In genomic region chr11:128848815-128849455, GRCh38 we compare ENCODE assay signal across 9 cellular contexts. TPM values are rescaled to one million over a fixed set of nuclear protein-coding genes. Genes with fewer than 3 reads are reported as not detected.
A peak's percentile ranks its signal among the peaks of the same experiment; 100 is the strongest.
DNase-seq lines count a peak whose midpoint lies in the region; ATAC-seq, FAIRE-seq and TF ChIP-seq lines count a peak whose summit lies in the region.
"Had no signal": no experiment of that assay in that cellular context is flagged by ENCODE, and none has a peak within 500 bp of the region (broad histone marks: within the 10 kb centered on the region; RNA-seq: fewer than 3 reads in every experiment).

No MANE protein-coding gene starts in this region.

- DNase-seq in GM12892 (ENCODE audit: insufficient read length) (peak; percentile 60), HEK293T (ENCODE audit: extremely low spot score) (peak; percentile 85), MV-4-11 (lab: John Stamatoyannopoulos, UW) (peak; percentile 27), neural crest cell (ENCODE audit: low read depth, low spot score) (peak; percentile 78), middle frontal gyrus (ENCODE audit: extremely low spot score, low spot score) (no peak), Ammon's horn (ENCODE audit: low spot score) (no peak)
- peak; percentile 52 to 60 for DNase-seq in activated CD4-positive, alpha-beta T cell treated with anti-CD3 and anti-CD28 coated beads, Interleukin-2, amount 50 U/mL, for 4 hours
- peak; percentile 64 to 72 (median 66) for DNase-seq in effector memory CD8-positive, alpha-beta T cell

- FAIRE-seq in GM12892 (lab: Jason Lieb, UNC) = peak; percentile 91
- FAIRE-seq: colon had no signal

- H3K9me3 Mint-ChIP-seq in effector memory CD8-positive, alpha-beta T cell = no peaks in the 10 kb centered on the region
- H3K9me3 Mint-ChIP-seq in neural crest cell = no peaks in the 10 kb centered on the region

- POLR2A ChIA-PET in HEK293T (lab: Yijun Ruan, JAX) = no interaction called here

- TF ChIP-seq CTCF in neural crest cell (conservative IDR thresholded peaks at IDR 0.05) = peak; percentile 72

- H3K27me3 Mint-ChIP-seq in effector memory CD8-positive, alpha-beta T cell = no peaks in the 10 kb centered on the region
- H3K27me3 Mint-ChIP-seq in neural crest cell (ENCODE audit: low read depth) = no peaks in the 10 kb centered on the region

- H3K4me1 Mint-ChIP-seq in effector memory CD8-positive, alpha-beta T cell (ENCODE audit: low read depth in 2 of 2) = peaks cover 12 to 13% of the 10 kb centered on the region in 2 donors
- peaks cover 5% of the 10 kb centered on the region for H3K4me1 Mint-ChIP-seq in neural crest cell

- TF ChIP-seq POLR2A in GM12892 (IDR thresholded peaks at IDR 0.05; ENCODE audit: low read depth, low read length) = no peak

- CTCF ChIA-PET in HEK293T (lab: Yijun Ruan, JAX) = interaction anchor here (0.6 to 1.1 kb wide), 5 partner anchors 9 to 44 kb away, joined by 3 to 4 read pairs (median 3); no protein-coding TSS in a partner anchor

- H3K27ac Mint-ChIP-seq in effector memory CD8-positive, alpha-beta T cell = peak overlapping the region in 1 of 2 donors; percentile 54
- peak overlapping the region; percentile 67 for H3K27ac Mint-ChIP-seq in neural crest cell (ENCODE audit: unreplicated experiment)

- peaks cover 8% of the 10 kb centered on the region for H3K36me3 Mint-ChIP-seq in effector memory CD8-positive, alpha-beta T cell (ENCODE audit: insufficient read depth)
- no peaks in the 10 kb centered on the region for H3K36me3 Mint-ChIP-seq in neural crest cell (ENCODE audit: low read depth)

- peak; percentile 83 for ATAC-seq in effector memory CD8-positive, alpha-beta T cell (replicated peaks)

- no peak overlapping the region for H3K4me3 Mint-ChIP-seq in effector memory CD8-positive, alpha-beta T cell
- no peak overlapping the region for H3K4me3 Mint-ChIP-seq in neural crest cell

TF ChIP-seq in HEK293T, 16 proteins besides CTCF, POLR2A, EP300 and RAD21:
- no peak for TF ChIP-seq PKNOX1 (IDR thresholded peaks at IDR 0.05)
- TF ChIP-seq ARNT (IDR thresholded peaks at IDR 0.05) = no peak
- no peak for TF ChIP-seq NFRKB (IDR thresholded peaks at IDR 0.05)
- no peak for TF ChIP-seq BHLHE40 (IDR thresholded peaks at IDR 0.05; ENCODE audit: borderline replicate concordance)
- TF ChIP-seq TARDBP (IDR thresholded peaks at IDR 0.05) = no peak
- no peak for TF ChIP-seq L3MBTL2 (conservative IDR thresholded peaks at IDR 0.05)
- no peak for TF ChIP-seq HDGF (IDR thresholded peaks at IDR 0.05; ENCODE audit: borderline replicate concordance)
- no peak for TF ChIP-seq FOXA1 (IDR thresholded peaks at IDR 0.05)
- TF ChIP-seq ZNF384 (IDR thresholded peaks at IDR 0.05) = no peak
- TF ChIP-seq SP1 (IDR thresholded peaks at IDR 0.05) = no peak

RNA-seq across cellular contexts. Expression of gene KCNJ1, which starts 18.2 kb away (rescaled TPM):
- 0.11 TPM for polyA plus RNA-seq in GM12892 (2012; ENCODE audit: missing spikeins)
- not detected in 2 replicates for total RNA-seq in neural crest cell

RNA-seq across cellular contexts. Expression of gene KCNJ5, which starts 42.2 kb away (rescaled TPM):
- polyA plus RNA-seq in GM12892 (2012; ENCODE audit: missing spikeins) = not detected
- 0.14 and 0.20 TPM in 2 replicates for total RNA-seq in neural crest cell

Comparison
In these comparisons a context has a peak if more than half of its experiments do, and no peak if none do; other contexts are left out.
1. DNase-seq: peak in GM12892 (single experiment), HEK293T (single experiment), MV-4-11 (single experiment), activated CD4-positive, alpha-beta T cell treated with anti-CD3 and anti-CD28 coated beads, Interleukin-2, amount 50 U/mL, for 4 hours (2 of 2), effector memory CD8-positive, alpha-beta T cell (3 of 3) and neural crest cell (single experiment); none in middle frontal gyrus (single experiment) and Ammon's horn (single experiment).